In the genomic region with DNA sequence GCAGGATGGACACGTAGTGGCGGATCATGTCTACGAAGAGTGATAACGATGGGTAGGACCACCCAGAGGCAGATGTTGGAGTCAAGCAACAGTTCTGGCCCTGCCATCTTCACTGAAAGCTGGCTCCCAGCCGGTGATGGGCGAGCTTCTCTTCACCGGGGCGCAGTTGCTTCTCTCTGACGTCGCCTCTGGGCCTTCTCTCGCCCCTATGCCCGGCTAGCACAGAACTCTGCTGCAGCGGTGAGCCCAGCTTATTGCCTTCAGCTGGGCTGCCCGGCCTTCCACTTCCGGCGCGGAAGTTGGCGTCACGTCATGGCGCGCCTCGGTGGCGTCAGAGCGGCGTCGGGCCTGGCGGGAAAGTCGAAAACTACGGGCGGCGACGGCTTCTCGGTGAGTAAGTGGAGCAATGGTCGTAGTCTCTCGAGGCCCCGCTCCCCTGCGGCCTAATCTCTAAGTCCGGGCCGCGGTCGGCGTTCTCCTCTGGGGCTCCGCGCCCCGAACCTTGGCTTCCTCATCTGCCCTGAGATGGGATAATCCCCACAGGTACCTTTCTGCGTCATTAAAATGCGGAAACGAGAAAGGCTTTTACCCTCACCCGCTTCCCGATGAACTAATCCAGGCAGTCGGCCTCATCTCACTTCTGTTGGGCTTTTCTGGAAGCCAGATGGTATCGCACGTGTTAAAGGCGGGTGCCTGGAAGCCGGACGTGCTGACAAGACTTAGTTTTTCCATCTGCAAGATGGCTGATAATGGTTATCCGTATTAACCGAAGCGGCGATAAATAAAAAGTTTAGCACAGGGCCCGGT, we compare ENCODE assay signal across 8 cellular contexts. TPM values are rescaled to one million over a fixed set of nuclear protein-coding genes. Genes with fewer than 3 reads are reported as not detected.
DNase-seq lines count a peak whose midpoint lies in the region; ATAC-seq, FAIRE-seq and TF ChIP-seq lines count a peak whose summit lies in the region.

A gene (plus strand): TSS at position 354 of the 807 bp plus-strand sequence. CDS start 2,221 bp downstream, outside the sequence.

- no peaks in the 10 kb centered on the region for H3K27me3 ChIP-seq in BLaER1 treated with 17β-estradiol and CSF1 and Interleukin-3, amounts not matched to agents 10 nM and 100 nM
- no peaks in the 10 kb centered on the region for H3K27me3 ChIP-seq in liver (ENCODE audit: control insufficient read depth in 4 of 4, insufficient read depth in 4 of 4, low read length in 3 of 4)

- H3K4me2 ChIP-seq in BLaER1 treated with 17β-estradiol and CSF1 and Interleukin-3, amounts not matched to agents 10 nM and 100 nM: peak within 1 kb of the TSS; percentile 75 to 97 (median 91)

- no peak for TF ChIP-seq CTCF in liver (IDR thresholded peaks at IDR 0.05; ENCODE audit: low read depth, low read length, missing input control)

- peak within 1 kb of the TSS; percentile 72 to 91 (median 80) for H3K4me3 ChIP-seq in BLaER1 treated with 17β-estradiol and CSF1 and Interleukin-3, amounts not matched to agents 10 nM and 100 nM
- H3K4me3 ChIP-seq in liver (ENCODE audit: low read depth in 1 of 3, low read length in 3 of 3): peak within 1 kb of the TSS; percentile 90 to 98 (median 98)

- peak; percentile 92 for ATAC-seq in HG03439 (IDR thresholded peaks at IDR 0.05; ENCODE audit: unreplicated experiment)

- peak; percentile 81 for FAIRE-seq in GM19239 (lab: Jason Lieb, UNC)

- peak; percentile 76 for DNase-seq in GM19239 (ENCODE audit: insufficient read length, low spot score)
- DNase-seq in NCI-H748 treated with DMSO at 0.1 percent for 48 hours (lab: John Stamatoyannopoulos, UW): peak; percentile 24
- DNase-seq in activated CD4-positive, alpha-beta T cell treated with anti-CD3 and anti-CD28 coated beads, Interleukin-2, amount 50 U/mL, for 4 hours: peak; percentile 89 to 90
- peak; percentile 94 for DNase-seq in dermis blood vessel endothelial cell
- DNase-seq in stimulated activated CD4-positive, alpha-beta T cell treated with anti-CD3 and anti-CD28 coated beads, Interleukin-4, amount 100 ng/mL, for 1 hour: peak; percentile 92

- H3K27ac ChIP-seq in BLaER1 treated with 17β-estradiol and CSF1 and Interleukin-3, amounts not matched to agents 10 nM and 100 nM: peak within 1 kb of the TSS; percentile 45 to 94 (median 86)
- peak within 1 kb of the TSS; percentile 38 to 62 for H3K27ac ChIP-seq in liver (ENCODE audit: low read depth in 1 of 2, low read length in 2 of 2)

- H3K36me3 ChIP-seq in BLaER1 treated with 17β-estradiol and CSF1 and Interleukin-3, amounts not matched to agents 10 nM and 100 nM: peaks cover 28 to 64% (median 54%) of the 10 kb centered on the region in 11 experiments
- peaks cover 2 to 12% (median 8%) of the 10 kb centered on the region in 4 donors for H3K36me3 ChIP-seq in liver (ENCODE audit: control insufficient read depth in 4 of 4, insufficient read depth in 3 of 4, low read depth in 1 of 4, low read length in 3 of 4)

- peak within 1 kb of the TSS; percentile 80 to 91 (median 85) for H3K9ac ChIP-seq in BLaER1 treated with 17β-estradiol and CSF1 and Interleukin-3, amounts not matched to agents 10 nM and 100 nM
- H3K9ac ChIP-seq in liver (ENCODE audit: low read depth in 1 of 2, low read length in 2 of 2): peak within 1 kb of the TSS; percentile 61 to 85

- 0 out of 22 replicates have a peak, but pooled peaks cover 0 to 5% (median 0%) of the 10 kb centered on the region in 11 experiments for H4K20me1 ChIP-seq in BLaER1 treated with 17β-estradiol and CSF1 and Interleukin-3, amounts not matched to agents 10 nM and 100 nM

- peak; percentile 62 to 69 for TF ChIP-seq RAD21 in liver (IDR thresholded peaks at IDR 0.05)

- under 1% methylated on average over 61 of the region's 61 CpGs for WGBS in liver

- peaks cover 20 to 38% (median 31%) of the 10 kb centered on the region in 10 experiments for H3K4me1 ChIP-seq in BLaER1 treated with 17β-estradiol and CSF1 and Interleukin-3, amounts not matched to agents 10 nM and 100 nM
- peaks cover 3 to 23% (median 21%) of the 10 kb centered on the region in 4 donors for H3K4me1 ChIP-seq in liver (ENCODE audit: control insufficient read depth in 4 of 4, insufficient read depth in 4 of 4, low read length in 3 of 4)

- no peaks in the 10 kb centered on the region for H3K9me3 ChIP-seq in BLaER1 treated with 17β-estradiol and CSF1 and Interleukin-3, amounts not matched to agents 10 nM and 100 nM (replicated peaks in 1 of 11)
- no peaks in the 10 kb centered on the region for H3K9me3 ChIP-seq in liver (ENCODE audit: control insufficient read depth in 4 of 4, low read length in 3 of 4)

TF ChIP-seq in liver, 16 proteins besides CTCF, POLR2A, EP300 and RAD21:
- TF ChIP-seq RXRA (IDR thresholded peaks at IDR 0.05) (no peak), HNF4G (IDR thresholded peaks at IDR 0.05) (no peak), GABPA (IDR thresholded peaks at IDR 0.05 in 1 of 2, conservative IDR thresholded peaks at IDR 0.05 in 1 of 2) (peak; percentile 68 to 94), YY1 (IDR thresholded peaks at IDR 0.05) (peak; percentile 31), EGR1 (IDR thresholded peaks at IDR 0.05; ENCODE audit: low read depth in 2 of 2) (peak in 1 of 2 donors; percentile 36), FOXA2 (IDR thresholded peaks at IDR 0.05) (no peak), NR2F2 (IDR thresholded peaks at IDR 0.05) (no peak), FOXA1 (IDR thresholded peaks at IDR 0.05) (no peak), JUND (IDR thresholded peaks at IDR 0.05) (no peak), HNF4A (conservative IDR thresholded peaks at IDR 0.05) (no peak), SP1 (IDR thresholded peaks at IDR 0.05) (peak; percentile 19), TAF1 (conservative IDR thresholded peaks at IDR 0.05) (no peak)
- TF ChIP-seq, protein P1, sequence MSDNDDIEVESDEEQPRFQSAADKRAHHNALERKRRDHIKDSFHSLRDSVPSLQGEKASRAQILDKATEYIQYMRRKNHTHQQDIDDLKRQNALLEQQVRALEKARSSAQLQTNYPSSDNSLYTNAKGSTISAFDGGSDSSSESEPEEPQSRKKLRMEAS (IDR thresholded peaks at IDR 0.05): no peak
- TF ChIP-seq, protein P2, sequence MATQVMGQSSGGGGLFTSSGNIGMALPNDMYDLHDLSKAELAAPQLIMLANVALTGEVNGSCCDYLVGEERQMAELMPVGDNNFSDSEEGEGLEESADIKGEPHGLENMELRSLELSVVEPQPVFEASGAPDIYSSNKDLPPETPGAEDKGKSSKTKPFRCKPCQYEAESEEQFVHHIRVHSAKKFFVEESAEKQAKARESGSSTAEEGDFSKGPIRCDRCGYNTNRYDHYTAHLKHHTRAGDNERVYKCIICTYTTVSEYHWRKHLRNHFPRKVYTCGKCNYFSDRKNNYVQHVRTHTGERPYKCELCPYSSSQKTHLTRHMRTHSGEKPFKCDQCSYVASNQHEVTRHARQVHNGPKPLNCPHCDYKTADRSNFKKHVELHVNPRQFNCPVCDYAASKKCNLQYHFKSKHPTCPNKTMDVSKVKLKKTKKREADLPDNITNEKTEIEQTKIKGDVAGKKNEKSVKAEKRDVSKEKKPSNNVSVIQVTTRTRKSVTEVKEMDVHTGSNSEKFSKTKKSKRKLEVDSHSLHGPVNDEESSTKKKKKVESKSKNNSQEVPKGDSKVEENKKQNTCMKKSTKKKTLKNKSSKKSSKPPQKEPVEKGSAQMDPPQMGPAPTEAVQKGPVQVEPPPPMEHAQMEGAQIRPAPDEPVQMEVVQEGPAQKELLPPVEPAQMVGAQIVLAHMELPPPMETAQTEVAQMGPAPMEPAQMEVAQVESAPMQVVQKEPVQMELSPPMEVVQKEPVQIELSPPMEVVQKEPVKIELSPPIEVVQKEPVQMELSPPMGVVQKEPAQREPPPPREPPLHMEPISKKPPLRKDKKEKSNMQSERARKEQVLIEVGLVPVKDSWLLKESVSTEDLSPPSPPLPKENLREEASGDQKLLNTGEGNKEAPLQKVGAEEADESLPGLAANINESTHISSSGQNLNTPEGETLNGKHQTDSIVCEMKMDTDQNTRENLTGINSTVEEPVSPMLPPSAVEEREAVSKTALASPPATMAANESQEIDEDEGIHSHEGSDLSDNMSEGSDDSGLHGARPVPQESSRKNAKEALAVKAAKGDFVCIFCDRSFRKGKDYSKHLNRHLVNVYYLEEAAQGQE (IDR thresholded peaks at IDR 0.05): no peak
- TF ChIP-seq, protein P3, sequence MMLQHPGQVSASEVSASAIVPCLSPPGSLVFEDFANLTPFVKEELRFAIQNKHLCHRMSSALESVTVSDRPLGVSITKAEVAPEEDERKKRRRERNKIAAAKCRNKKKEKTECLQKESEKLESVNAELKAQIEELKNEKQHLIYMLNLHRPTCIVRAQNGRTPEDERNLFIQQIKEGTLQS (IDR thresholded peaks at IDR 0.05): no peak
- TF ChIP-seq, protein P4, sequence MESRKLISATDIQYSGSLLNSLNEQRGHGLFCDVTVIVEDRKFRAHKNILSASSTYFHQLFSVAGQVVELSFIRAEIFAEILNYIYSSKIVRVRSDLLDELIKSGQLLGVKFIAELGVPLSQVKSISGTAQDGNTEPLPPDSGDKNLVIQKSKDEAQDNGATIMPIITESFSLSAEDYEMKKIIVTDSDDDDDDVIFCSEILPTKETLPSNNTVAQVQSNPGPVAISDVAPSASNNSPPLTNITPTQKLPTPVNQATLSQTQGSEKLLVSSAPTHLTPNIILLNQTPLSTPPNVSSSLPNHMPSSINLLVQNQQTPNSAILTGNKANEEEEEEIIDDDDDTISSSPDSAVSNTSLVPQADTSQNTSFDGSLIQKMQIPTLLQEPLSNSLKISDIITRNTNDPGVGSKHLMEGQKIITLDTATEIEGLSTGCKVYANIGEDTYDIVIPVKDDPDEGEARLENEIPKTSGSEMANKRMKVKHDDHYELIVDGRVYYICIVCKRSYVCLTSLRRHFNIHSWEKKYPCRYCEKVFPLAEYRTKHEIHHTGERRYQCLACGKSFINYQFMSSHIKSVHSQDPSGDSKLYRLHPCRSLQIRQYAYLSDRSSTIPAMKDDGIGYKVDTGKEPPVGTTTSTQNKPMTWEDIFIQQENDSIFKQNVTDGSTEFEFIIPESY (IDR thresholded peaks at IDR 0.05): no peak

RNA-seq across cellular contexts. Expression of the gene that starts here (rescaled TPM):
- total RNA-seq in dermis blood vessel endothelial cell: 15.0 and 37.2 TPM in 2 replicates
- total RNA-seq in liver: 10 to 100 TPM in 1 of 2 donors, under 1 TPM in 1; 0.84 to 24.6 TPM
- polyA plus RNA-seq in liver: under 1 TPM; 0.76 to 0.84 TPM

Comparison
In these comparisons a context has a peak if more than half of its experiments do, and no peak if none do; other contexts are left out.
1. Peak in every context shown above with its lines: DNase-seq, ATAC-seq, H3K4me3 ChIP-seq and H3K27ac ChIP-seq.
2. DNase-seq: peak in every context shown above with its lines; median percentile 94 in dermis blood vessel endothelial cell; 92 in stimulated activated CD4-positive, alpha-beta T cell treated with anti-CD3 and anti-CD28 coated beads, Interleukin-4, amount 100 ng/mL, for 1 hour; 90 in activated CD4-positive, alpha-beta T cell treated with anti-CD3 and anti-CD28 coated beads, Interleukin-2, amount 50 U/mL, for 4 hours; 76 in GM19239; 24 in NCI-H748 treated with DMSO at 0.1 percent for 48 hours.